8 cellular contexts compared by ENCODE assay signal in genomic region chr16:58500329-58501241, GRCh38. TPM values are rescaled to one million over a fixed set of nuclear protein-coding genes. Genes with fewer than 3 reads are reported as not detected.
DNase-seq lines count a peak whose midpoint lies in the region; TF ChIP-seq lines count a peak whose summit lies in the region.

No MANE protein-coding gene starts in this region.

- TF ChIP-seq CTCF in spleen (IDR thresholded peaks at IDR 0.05 in 8 of 11, conservative IDR thresholded peaks at IDR 0.05 in 3 of 11) (no peak), RWPE1 (conservative IDR thresholded peaks at IDR 0.05; ENCODE audit: low read depth) (no peak)

- POLR2A ChIA-PET in activated CD4-positive, alpha-beta T cell treated with anti-CD3 and anti-CD28 coated beads, Interleukin-2, amount 10 ng/mL, durations not matched to agents 7 days and 5 days (lab: Charles Lee): no interaction called here
- POLR2A ChIA-PET in RWPE1 (lab: Yijun Ruan, JAX; ENCODE audit: low non-redundant PET): no interaction called here

- H3K36me3 ChIP-seq in iPS DF 6.9 (ENCODE audit: control insufficient read depth, insufficient read depth, low read length) (no peaks in the 10 kb centered on the region), spleen (peaks cover 0 to 8% (median 0%) of the 10 kb centered on the region in 6 donors)

- H3K36me3 Mint-ChIP-seq in activated CD4-positive, alpha-beta T cell treated with anti-CD3 and anti-CD28 coated beads, Interleukin-2, amount 10 ng/mL, durations not matched to agents 7 days and 5 days (ENCODE audit: low read depth): no peaks in the 10 kb centered on the region

- H3K27ac ChIP-seq in iPS DF 6.9 (ENCODE audit: low read length) (no peak overlapping the region), spleen (no peak overlapping the region), RWPE1 (no peak overlapping the region)

- H3K4me3 Mint-ChIP-seq in activated CD4-positive, alpha-beta T cell treated with anti-CD3 and anti-CD28 coated beads, Interleukin-2, amount 10 ng/mL, durations not matched to agents 7 days and 5 days: peak overlapping the region; percentile 66

- peaks cover 2% of the 10 kb centered on the region for H3K27me3 Mint-ChIP-seq in activated CD4-positive, alpha-beta T cell treated with anti-CD3 and anti-CD28 coated beads, Interleukin-2, amount 10 ng/mL, durations not matched to agents 7 days and 5 days

- no peak for TF ChIP-seq POLR2A in spleen (IDR thresholded peaks at IDR 0.05)

- CTCF ChIA-PET in activated CD4-positive, alpha-beta T cell treated with anti-CD3 and anti-CD28 coated beads, Interleukin-2, amount 10 ng/mL, durations not matched to agents 7 days and 5 days (lab: Charles Lee): interaction anchor here (1.3 kb wide), 1 partner anchor 256 kb away, joined by 4 read pairs; no protein-coding TSS in a partner anchor
- CTCF ChIA-PET in RWPE1 (lab: Yijun Ruan, JAX): interaction anchor here (0.6 to 1.1 kb wide), 4 partner anchors 12 to 234 kb away, joined by 3 to 4 read pairs (median 4); no protein-coding TSS in a partner anchor

- H3K4me3 ChIP-seq in iPS DF 6.9 (ENCODE audit: low read length): peak overlapping the region; percentile 54; the same call in 1 of the 2 replicates
- H3K4me3 ChIP-seq in spleen: peak overlapping the region; percentile 23 to 68 (median 32)

- H3K27ac Mint-ChIP-seq in activated CD4-positive, alpha-beta T cell treated with anti-CD3 and anti-CD28 coated beads, Interleukin-2, amount 10 ng/mL, durations not matched to agents 7 days and 5 days: peak overlapping the region; percentile 71

- no peaks in the 10 kb centered on the region for H3K9me3 ChIP-seq in iPS DF 6.9 (ENCODE audit: control insufficient read depth, insufficient read depth, low read length)
- no peaks in the 10 kb centered on the region for H3K9me3 ChIP-seq in spleen

- H3K4me1 Mint-ChIP-seq in activated CD4-positive, alpha-beta T cell treated with anti-CD3 and anti-CD28 coated beads, Interleukin-2, amount 10 ng/mL, durations not matched to agents 7 days and 5 days: peaks cover 14% of the 10 kb centered on the region

- H3K9me3 Mint-ChIP-seq in activated CD4-positive, alpha-beta T cell treated with anti-CD3 and anti-CD28 coated beads, Interleukin-2, amount 10 ng/mL, durations not matched to agents 7 days and 5 days: no peaks in the 10 kb centered on the region

- H3K4me1 ChIP-seq in iPS DF 6.9 (ENCODE audit: control insufficient read depth, insufficient read depth, low read length) (peaks cover 3% of the 10 kb centered on the region), spleen (peaks cover 13 to 34% (median 24%) of the 10 kb centered on the region in 6 donors)

- no CpG with 5 or more reads among the region's 39 CpGs for WGBS in iPS DF 6.9 (ENCODE audit: insufficient coverage, insufficient read length)
- WGBS in spleen, 5 donors: 8 to 28% (median 9%) methylated on average over 23 to 39 of the region's 39 CpGs

- intact Hi-C loops in spleen (cut with DNase I; ENCODE audit: low total_unique reads): no loop called here

- H3K27me3 ChIP-seq in iPS DF 6.9 (ENCODE audit: control insufficient read depth, insufficient read depth, low read length) (no peaks in the 10 kb centered on the region), spleen (replicated peaks in 1 of 7) (peaks cover 5 to 52% (median 18%) of the 10 kb centered on the region in 7 donors)

- no peak for DNase-seq in activated CD4-positive, alpha-beta T cell treated with anti-CD3 and anti-CD28 coated beads, Interleukin-2, amount 10 ng/mL, durations not matched to agents 7 days and 5 days
- no peak for DNase-seq in activated CD4-positive, alpha-beta T cell treated with anti-CD3 and anti-CD28 coated beads for 1 hour
- DNase-seq in activated naive CD4-positive, alpha-beta T cell treated with anti-CD3 and anti-CD28 coated beads, Interleukin-2, amount 50 U/mL, for 16 hours: peak; percentile 38
- DNase-seq in iPS DF 6.9 (ENCODE audit: low read depth, low spot score) (no peak), spleen (peak; percentile 69), GOT3 (lab: John Stamatoyannopoulos, UW) (no peak), SKM-1 treated with dmso at 0.1 percent for 144 hours (lab: John Stamatoyannopoulos, UW; ENCODE audit: unreplicated experiment) (no peak), RWPE1 (ENCODE audit: low spot score) (no peak)

RNA-seq across cellular contexts. Expression of gene NDRG4, which starts 0.6 kb away (rescaled TPM):
- under 1 TPM; 0.69 to 0.97 TPM for total RNA-seq in activated CD4-positive, alpha-beta T cell treated with anti-CD3 and anti-CD28 coated beads, Interleukin-2, amount 10 ng/mL, durations not matched to agents 7 days and 5 days
- total RNA-seq in spleen: 100 to 1,000 TPM in 1 of 7 donors, 10 to 100 TPM in 6; 22.3 to 115 (median 70.2) TPM
- polyA plus RNA-seq in spleen: 10 to 100 TPM in 1 of 3 donors, 1 to 10 TPM in 2; 9.4 to 31.3 (median 9.6) TPM

RNA-seq across cellular contexts. Expression of gene SETD6, which starts 14.7 kb away (rescaled TPM):
- 10 to 100 TPM; 14.7 to 15.3 TPM for total RNA-seq in activated CD4-positive, alpha-beta T cell treated with anti-CD3 and anti-CD28 coated beads, Interleukin-2, amount 10 ng/mL, durations not matched to agents 7 days and 5 days
- total RNA-seq in spleen: 10 to 100 TPM; 13.7 to 32.3 (median 18.2) TPM
- polyA plus RNA-seq in spleen: 10 to 100 TPM in 2 of 3 donors, 1 to 10 TPM in 1; 8.9 to 11.5 (median 10.7) TPM

Comparison
In these comparisons a context has a peak if more than half of its experiments do, and no peak if none do; other contexts are left out.
1. DNase-seq: peak in activated naive CD4-positive, alpha-beta T cell treated with anti-CD3 and anti-CD28 coated beads, Interleukin-2, amount 50 U/mL, for 16 hours (single experiment) and spleen (single experiment); none in activated CD4-positive, alpha-beta T cell treated with anti-CD3 and anti-CD28 coated beads, Interleukin-2, amount 10 ng/mL, durations not matched to agents 7 days and 5 days (single experiment), activated CD4-positive, alpha-beta T cell treated with anti-CD3 and anti-CD28 coated beads for 1 hour (single experiment), iPS DF 6.9 (single experiment), GOT3 (single experiment), SKM-1 treated with dmso at 0.1 percent for 144 hours (single experiment) and RWPE1 (single experiment).
2. RNA of gene NDRG4, which starts 0.6 kb away (total RNA-seq): 22.3 to 115 TPM in spleen; 0.69 to 0.97 TPM in activated CD4-positive, alpha-beta T cell treated with anti-CD3 and anti-CD28 coated beads, Interleukin-2, amount 10 ng/mL, durations not matched to agents 7 days and 5 days; every median in the first group is over 10 times any median in the second.